Comparison of ENCODE assay signal across 9 cellular contexts in the genomic region with DNA sequence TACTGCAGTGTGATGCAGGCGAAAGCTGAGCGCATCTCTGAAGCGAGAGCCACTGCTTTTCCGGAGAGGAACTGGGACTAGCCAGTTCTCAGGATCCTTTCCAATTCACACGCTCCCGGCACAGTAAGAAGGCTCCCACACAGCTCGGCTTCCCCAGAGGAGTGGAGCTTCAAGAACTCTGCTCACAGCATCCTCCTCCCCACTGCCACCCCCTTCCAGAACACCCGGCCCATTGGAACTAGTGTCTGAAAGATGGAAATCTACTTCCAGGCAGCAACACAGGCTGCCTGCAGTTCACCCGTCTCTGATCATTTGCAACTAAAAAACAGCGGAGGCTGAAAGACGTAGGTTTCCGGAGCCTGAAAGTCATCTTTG. TPM values are rescaled to one million over a fixed set of nuclear protein-coding genes. Genes with fewer than 3 reads are reported as not detected.
DNase-seq lines count a peak whose midpoint lies in the region; ATAC-seq and TF ChIP-seq lines count a peak whose summit lies in the region.
"Had no signal": no experiment of that assay in that cellular context is flagged by ENCODE, and none has a peak within 500 bp of the region (broad histone marks: within the 10 kb centered on the region; RNA-seq: fewer than 3 reads in every experiment).

Gene DGKB, minus strand, starts transcription at position 163 of the 375 bp plus-strand sequence.

- H3K4me3 ChIP-seq in SJCRH30: peak within 1 kb of the TSS; percentile 28
- peak within 1 kb of the TSS; percentile 25 for H3K4me3 ChIP-seq in cardiac muscle cell
- peak within 1 kb of the TSS; percentile 52 for H3K4me3 ChIP-seq in retinal pigment epithelial cell (ENCODE audit: low read length)

- H3K9me3 ChIP-seq in SJCRH30 (replicated peaks): no peaks in the 10 kb centered on the region
- H3K9me3 ChIP-seq in cardiac muscle cell (ENCODE audit: low read depth): no peaks in the 10 kb centered on the region
- H3K9me3 ChIP-seq: ascending aorta had no signal

- in situ Hi-C loops in G401 (cut with HindIII; ENCODE audit: low sequenced_read_pairs): no loop called here

- peaks cover 3% of the 10 kb centered on the region; the same call in 1 of the 2 replicates for H3K4me1 ChIP-seq in SJCRH30
- H3K4me1 ChIP-seq in cardiac muscle cell (ENCODE audit: low read depth): no peaks in the 10 kb centered on the region
- H3K4me1 ChIP-seq: ascending aorta had no signal

- H3K36me3 ChIP-seq in SJCRH30 (no peaks in the 10 kb centered on the region), cardiac muscle cell (no peaks in the 10 kb centered on the region)
- H3K36me3 ChIP-seq: ascending aorta had no signal

- ATAC-seq in HG02763 (IDR thresholded peaks at IDR 0.05; ENCODE audit: unreplicated experiment) (no peak), HG03521 (IDR thresholded peaks at IDR 0.05; ENCODE audit: unreplicated experiment) (no peak)

- TF ChIP-seq CTCF in cardiac muscle cell (IDR thresholded peaks at IDR 0.05; ENCODE audit: low read depth, low read length) (no peak), retinal pigment epithelial cell (conservative IDR thresholded peaks at IDR 0.05; ENCODE audit: low read depth, low read length) (no peak)

- DNase-seq in G401 (ENCODE audit: low spot score) (peak; percentile 52), SJCRH30 (peak in 1 of 2 experiments; percentile 20), cardiac muscle cell (ENCODE audit: low read depth in 1 of 2, low spot score in 1 of 2) (peak; percentile 40 to 54), retinal pigment epithelial cell (ENCODE audit: low read depth) (no peak)
- DNase-seq in activated CD4-positive, alpha-beta T cell treated with anti-CD3 and anti-CD28 coated beads for 4 hours: no peak
- DNase-seq in effector CD8-positive, alpha-beta T cell (lab: John Stamatoyannopoulos, UW): no peak

- H3K27ac ChIP-seq in SJCRH30: no peak within 1 kb of the TSS
- H3K27ac ChIP-seq in cardiac muscle cell: no peak within 1 kb of the TSS
- H3K27ac ChIP-seq: ascending aorta had no signal

- H3K27me3 ChIP-seq in SJCRH30: no peaks in the 10 kb centered on the region
- H3K27me3 ChIP-seq in cardiac muscle cell: no peaks in the 10 kb centered on the region
- H3K27me3 ChIP-seq: ascending aorta had no signal

RNA-seq across cellular contexts. Expression of gene DGKB, which starts in this region (rescaled TPM):
- total RNA-seq in G401 (2014; rRNA removed; shearing (Covaris generic)): not detected in 2 replicates
- total RNA-seq in SJCRH30 (2014; rRNA removed; shearing (Covaris generic)): 0.08 and 0.61 TPM in 2 replicates
- total RNA-seq in cardiac muscle cell: 0.53 and 0.86 TPM in 2 replicates
- polyA plus RNA-seq in cardiac muscle cell: 0.07 and 1.6 TPM in 2 replicates
- total RNA-seq: ascending aorta had no signal

Comparison
In these comparisons a context has a peak if more than half of its experiments do, and no peak if none do; other contexts are left out.
1. Peak in DNase-seq in G401; RNA of the gene not detected or under 1 TPM.
2. DNase-seq: peak in cardiac muscle cell (2 of 2); none in retinal pigment epithelial cell (single experiment), activated CD4-positive, alpha-beta T cell treated with anti-CD3 and anti-CD28 coated beads for 4 hours (0 of 2) and effector CD8-positive, alpha-beta T cell (single experiment).
3. Peak in every context shown above with its lines, with median percentiles within 50 percentile points of each other: H3K4me3 ChIP-seq.